ENCODE assay signal across 1 cellular context in genomic region chr19:45591004-45591637, GRCh38.
TF ChIP-seq lines count a peak whose summit lies in the region.

No MANE protein-coding gene starts in this region.

TF ChIP-seq in H1, 55 proteins besides CTCF, POLR2A, EP300 and RAD21 (continued from another document):
- TF ChIP-seq ASH2L (IDR thresholded peaks at IDR 0.05; ENCODE audit: low read length) (peak; percentile 63), EGR1 (IDR thresholded peaks at IDR 0.05; ENCODE audit: borderline replicate concordance, low read depth, low read length) (peak; percentile 47), TBP (IDR thresholded peaks at IDR 0.05; ENCODE audit: low read depth, low read length) (peak; percentile 27; the same call in 1 of the 2 replicates), ATF3 (IDR thresholded peaks at IDR 0.05; ENCODE audit: insufficient read depth, low read depth, low read length) (0 out of 2 replicates have a peak, but pooled peaks have one; percentile 49), USF2 (IDR thresholded peaks at IDR 0.05; ENCODE audit: low read length) (peak; percentile 79), SAP30 (IDR thresholded peaks at IDR 0.05; ENCODE audit: insufficient read depth, insufficient replicate concordance, low read length) (no peak), HDAC6 (IDR thresholded peaks at IDR 0.05; ENCODE audit: low read depth, low read length) (no peak), NANOG (IDR thresholded peaks at IDR 0.05; ENCODE audit: insufficient read depth, low read depth, low read length, poor library complexity, severe bottlenecking) (peak; percentile 29), TEAD4 (IDR thresholded peaks at IDR 0.05; ENCODE audit: low read depth, low read length) (peak; percentile 72), E2F6 (IDR thresholded peaks at IDR 0.05) (peak; percentile 97), MAX (IDR thresholded peaks at IDR 0.05) (peak; percentile 100), SIN3A (conservative IDR thresholded peaks at IDR 0.05 in 1 of 2, IDR thresholded peaks at IDR 0.05 in 1 of 2; ENCODE audit: low read depth in 1 of 2, low read length in 2 of 2) (peak in 1 of 2 experiments; percentile 53; a peak in 1 of 4 replicates), GABPA (IDR thresholded peaks at IDR 0.05; ENCODE audit: borderline replicate concordance, insufficient read depth, low read length) (peak; percentile 30; the same call in 1 of the 2 replicates), CEBPB (IDR thresholded peaks at IDR 0.05; ENCODE audit: low read depth, low read length) (no peak), TAF7 (optimal IDR thresholded peaks at IDR 0.05; ENCODE audit: borderline replicate concordance, low read depth, low read length) (no peak), KDM1A (IDR thresholded peaks at IDR 0.05; ENCODE audit: borderline replicate concordance, low read length) (no peak), YY1 (IDR thresholded peaks at IDR 0.05; ENCODE audit: low read depth, low read length) (peak; percentile 61; the same call in 1 of the 2 replicates)
